10 cellular contexts compared by ENCODE assay signal in genomic region chr6:41469156-41469950, GRCh38.
DNase-seq lines count a peak whose midpoint lies in the region; ATAC-seq and TF ChIP-seq lines count a peak whose summit lies in the region.
"Had no signal": no experiment of that assay in that cellular context is flagged by ENCODE, and none has a peak within 500 bp of the region (broad histone marks: within the 10 kb centered on the region; RNA-seq: fewer than 3 reads in every experiment).

No MANE protein-coding gene starts in this region.

- H3K4me1 ChIP-seq in rectal smooth muscle tissue (ENCODE audit: control insufficient read depth, insufficient read depth, low read length): peaks cover 2% of the 10 kb centered on the region
- H3K4me1 ChIP-seq in breast epithelium: no peaks in the 10 kb centered on the region

- ATAC-seq in GM19351 (IDR thresholded peaks at IDR 0.05; ENCODE audit: unreplicated experiment): no peak

- no peak for TF ChIP-seq POLR2A in breast epithelium (IDR thresholded peaks at IDR 0.05)

- intact Hi-C loops in breast epithelium (cut with DNase I; ENCODE audit: low total_unique reads): loop anchor here (10.0 kb wide), 1 partner anchor 115 kb away; no protein-coding TSS in a partner anchor

- H3K27ac ChIP-seq in rectal smooth muscle tissue (ENCODE audit: low read depth, low read length) (no peak overlapping the region), breast epithelium (no peak overlapping the region)

- in situ Hi-C loops in GM13977 (cut with MboI; ENCODE audit: low pct_unique_long_range_greater_than_20kb, low sequenced_read_pairs, unreplicated experiment): no loop called here

- H3K4me3 ChIP-seq in iPS-11a (ENCODE audit: low read depth, low read length): peak overlapping the region; percentile 14
- H3K4me3 ChIP-seq in rectal smooth muscle tissue (ENCODE audit: low read length): peak overlapping the region; percentile 58
- no peak overlapping the region for H3K4me3 ChIP-seq in breast epithelium

- H3K36me3 ChIP-seq in rectal smooth muscle tissue (ENCODE audit: control insufficient read depth, insufficient read depth, low read length) (no peaks in the 10 kb centered on the region), breast epithelium (no peaks in the 10 kb centered on the region)

- H3K27me3 ChIP-seq in rectal smooth muscle tissue (ENCODE audit: control insufficient read depth, insufficient read depth, low read length) (peaks cover 11% of the 10 kb centered on the region), breast epithelium (peaks cover 4 to 9% of the 10 kb centered on the region in 2 donors)

- no peaks in the 10 kb centered on the region for H3K9me3 ChIP-seq in breast epithelium

- H3K9ac ChIP-seq in rectal smooth muscle tissue (ENCODE audit: low read length): no peak overlapping the region

- DNase-seq in NCI-H2227 treated with DMSO at 0.1 percent for 48 hours (lab: John Stamatoyannopoulos, UW): peak; percentile 55
- DNase-seq in NCI-H2227 (lab: John Stamatoyannopoulos, UW; ENCODE audit: unreplicated experiment): no peak
- DNase-seq in NCI-H82 treated with DMSO at 0.1 percent for 48 hours (lab: John Stamatoyannopoulos, UW; ENCODE audit: unreplicated experiment): peak; percentile 98
- DNase-seq in breast epithelium (ENCODE audit: low spot score in 2 of 2): no peak
- DNase-seq in GM13977 (ENCODE audit: low spot score): no peak
- DNase-seq: hypothalamus, SHP77 had no signal

- TF ChIP-seq CTCF in breast epithelium (IDR thresholded peaks at IDR 0.05): no peak
- TF ChIP-seq CTCF in GM13977 (IDR thresholded peaks at IDR 0.05; ENCODE audit: extremely low read depth, insufficient read depth, missing control alignments): no peak

Comparison
In these comparisons a context has a peak if more than half of its experiments do, and no peak if none do; other contexts are left out.
1. DNase-seq: peak in NCI-H2227 treated with DMSO at 0.1 percent for 48 hours (single experiment) and NCI-H82 treated with DMSO at 0.1 percent for 48 hours (single experiment); none in NCI-H2227 (single experiment), breast epithelium (0 of 2) and GM13977 (single experiment).
2. H3K4me3 ChIP-seq: peak in iPS-11a (single experiment) and rectal smooth muscle tissue (single experiment); none in breast epithelium (0 of 3).